In the genomic region with DNA sequence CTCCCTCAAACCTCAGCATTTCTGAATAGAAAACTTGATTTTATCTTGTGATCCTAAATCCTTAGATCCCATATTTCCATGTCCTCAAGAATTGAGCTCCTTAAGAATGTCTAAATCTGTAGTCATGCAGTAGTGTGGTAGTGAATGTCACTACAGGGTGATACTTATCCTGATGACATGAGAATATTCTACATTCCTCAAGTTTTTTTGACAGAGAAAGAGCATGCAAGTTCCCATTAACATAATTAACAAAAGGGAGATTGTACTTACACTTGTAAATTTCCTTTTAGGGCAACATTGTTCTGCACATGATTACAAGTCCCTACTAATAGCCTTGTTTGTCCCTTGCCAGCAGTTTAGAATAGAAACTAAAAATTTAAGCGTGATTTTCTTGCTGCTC, we compare ENCODE assay signal across 33 cellular contexts.
"Had no signal": no experiment of that assay in that cellular context is flagged by ENCODE, and none has a peak within 500 bp of the region (broad histone marks: within the 10 kb centered on the region; RNA-seq: fewer than 3 reads in every experiment).

No MANE protein-coding gene starts in this region.

- H3K27me3 ChIP-seq: ascending aorta, body of pancreas, breast epithelium, Peyer's patch had no signal

- DNase-seq: activated CD4-positive, alpha-beta memory T cell treated with anti-CD3 and anti-CD28 coated beads, Interleukin-2, amount 10 ng/mL, durations not matched to agents 7 days and 5 days; activated CD4-positive, alpha-beta T cell treated with anti-CD3 and anti-CD28 coated beads for 1 hour; activated CD4-positive, alpha-beta T cell treated with anti-CD3 and anti-CD28 coated beads for 48 hours; activated CD4-positive, CD25-positive, alpha-beta regulatory T cell; activated CD8-positive, alpha-beta memory T cell treated with anti-CD3 and anti-CD28 coated beads for 24 hours; activated gamma-delta T cell; activated naive CD4-positive, alpha-beta T cell treated with Interleukin-2 at 50 U/mL for 16 hours; activated naive CD8-positive, alpha-beta T cell treated with anti-CD3 and anti-CD28 coated beads, Interleukin-2, amount 10 ng/mL, durations not matched to agents 7 days and 5 days; activated T-cell treated with anti-CD3 and anti-CD28 coated beads, Interleukin-2, amount 50 U/mL, for 24 hours; amygdala; body of pancreas; MM.1S; MV-4-11; NCI-H1092; NCI-H1436 treated with DMSO at 0.1 percent for 48 hours; NCI-H1694 treated with DMSO at 0.1 percent for 48 hours; NCI-H2029; NCI-H2107; NCI-H2171; NCI-H510A; NCI-H526; NCI-H748 treated with DMSO at 0.1 percent for 48 hours; NK-92 treated with Interleukin-12 subunit alpha and Interleukin-12 subunit beta, amount 100 ng/mL, for 24 hours; PC-3; Peyer's patch; RPMI8226; SHP77 treated with DMSO at 0.1 percent for 48 hours; T-cell; T-helper 2 cell; T-helper 9 cell had no signal

- H3K4me3 ChIP-seq: ascending aorta, body of pancreas, breast epithelium, Peyer's patch had no signal

- H3K9me3 ChIP-seq: ascending aorta, body of pancreas, breast epithelium, Peyer's patch had no signal

- H3K36me3 ChIP-seq: ascending aorta, breast epithelium, Peyer's patch had no signal

- H3K27ac ChIP-seq: ascending aorta, body of pancreas, breast epithelium, Peyer's patch, VCaP had no signal

- H3K4me1 ChIP-seq: ascending aorta, body of pancreas, breast epithelium, Peyer's patch had no signal
